In the genomic region with DNA sequence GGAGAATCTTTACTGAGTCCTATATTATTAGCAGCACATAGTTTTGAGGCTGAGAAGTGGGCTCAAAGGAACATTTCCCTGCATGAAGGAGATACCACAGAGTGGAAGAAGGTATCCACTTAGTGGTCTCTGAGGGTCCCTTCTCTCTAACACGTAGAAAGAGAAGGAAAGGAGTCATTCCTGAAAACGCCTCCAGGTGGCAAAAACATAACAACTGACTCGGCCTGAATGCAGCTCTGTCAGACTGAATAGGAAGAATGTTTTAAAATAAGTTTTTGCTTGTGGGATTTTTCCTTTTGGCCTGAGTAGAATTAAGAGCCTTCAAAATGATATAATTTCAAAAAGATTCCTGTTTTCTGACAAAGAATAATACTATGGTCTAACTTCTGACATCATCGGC, we compare ENCODE assay signal across 14 cellular contexts. TPM values are rescaled to one million over a fixed set of nuclear protein-coding genes. Genes with fewer than 3 reads are reported as not detected.
A peak's percentile ranks its signal among the peaks of the same experiment; 100 is the strongest.
DNase-seq lines count a peak whose midpoint lies in the region; ATAC-seq, FAIRE-seq and TF ChIP-seq lines count a peak whose summit lies in the region.
"Had no signal": no experiment of that assay in that cellular context is flagged by ENCODE, and none has a peak within 500 bp of the region (broad histone marks: within the 10 kb centered on the region; RNA-seq: fewer than 3 reads in every experiment).

No MANE protein-coding gene starts in this region.

- TF ChIP-seq CTCF in GM12878 (IDR thresholded peaks at IDR 0.05 in 2 of 3, conservative IDR thresholded peaks at IDR 0.05 in 1 of 3; ENCODE audit: control insufficient read depth in 2 of 3, extremely low read depth in 1 of 3, insufficient read depth in 1 of 3, low read depth in 3 of 3, low read length in 3 of 3) (0 out of 6 replicates have a peak, but pooled peaks of 2 of the 3 experiments have one; percentile 7 to 19), pancreas (IDR thresholded peaks at IDR 0.05) (peak in 1 of 4 donors; percentile 7)

- H3K27me3 ChIP-seq in GM12878 (replicated peaks in 1 of 2; ENCODE audit: control insufficient read depth in 2 of 2, insufficient read depth in 2 of 2, low read length in 1 of 2) (no peaks in the 10 kb centered on the region), pancreas (peaks cover 0 to 1% (median 0%) of the 10 kb centered on the region in 4 donors)
- H3K27me3 ChIP-seq: SJSA1 had no signal

- no TSS peak for BruUV-seq in GM12878 (replicated peaks; lab: Mats Ljungman, UMichigan)

- H3K4me3 ChIP-seq in GM12878 (no peak overlapping the region), pancreas (no peak overlapping the region)
- H3K4me3 ChIP-seq: mucosa of descending colon, SJSA1 had no signal

- CTCF ChIA-PET in GM12878 (lab: Yijun Ruan, JAX) = interaction anchor here (1.0 to 1.9 kb wide), 2 partner anchors 26 to 42 kb away, joined by 3 to 4 read pairs; no protein-coding TSS in a partner anchor

- no peak for TF ChIP-seq POLR2A in GM12878 (IDR thresholded peaks at IDR 0.05; ENCODE audit: low read depth, low read length)
- TF ChIP-seq POLR2A in GM18505 (IDR thresholded peaks at IDR 0.05; ENCODE audit: borderline replicate concordance, extremely low read depth, insufficient read depth, insufficient read length) = no peak

- no peak overlapping the region for H3K27ac ChIP-seq in GM12878 (ENCODE audit: control insufficient read depth, insufficient read depth)
- H3K27ac ChIP-seq in pancreas = no peak overlapping the region
- H3K27ac ChIP-seq: SJSA1 had no signal

- no peaks in the 10 kb centered on the region for H4K20me1 ChIP-seq in GM12878 (ENCODE audit: control insufficient read depth, insufficient read depth)

- no peak overlapping the region for H3K4me2 ChIP-seq in GM12878 (ENCODE audit: control insufficient read depth, insufficient read depth)

- H3K9me3 ChIP-seq in GM12878 (replicated peaks; ENCODE audit: control insufficient read depth, insufficient read depth, low read length) (no peaks in the 10 kb centered on the region), pancreas (no peaks in the 10 kb centered on the region)
- H3K9me3 ChIP-seq: mucosa of descending colon, SJSA1 had no signal

- RAD21 ChIA-PET in GM12878 (lab: Charles Lee; ENCODE audit: unreplicated experiment) = no interaction called here

- H3K9ac ChIP-seq in GM12878 (ENCODE audit: control insufficient read depth, insufficient read depth, low read length) = no peak overlapping the region

- intact Hi-C loops in GM12878 (cut with micrococcal nuclease; ENCODE audit: unreplicated experiment) (no loop called here), pancreas (cut with DNase I) (no loop called here)

- H3K4me1 ChIP-seq in GM12878 (ENCODE audit: control insufficient read depth, insufficient read depth, low read length) = no peaks in the 10 kb centered on the region
- H3K4me1 ChIP-seq in pancreas = no peaks in the 10 kb centered on the region
- H3K4me1 ChIP-seq: SJSA1 had no signal

- ATAC-seq in GM12878 = peak; percentile 57
- peak; percentile 61 for ATAC-seq in left lobe of liver
- no peak for ATAC-seq in GM18505 (IDR thresholded peaks at IDR 0.05; ENCODE audit: unreplicated experiment)
- ATAC-seq in pancreas = no peak
- ATAC-seq: mucosa of descending colon had no signal

- SMC1A ChIA-PET in GM12878 (lab: Charles Lee; ENCODE audit: uncharacterized antibody, unreplicated experiment) = no interaction called here

- TF ChIP-seq RAD21 in GM12878 (IDR thresholded peaks at IDR 0.05; ENCODE audit: insufficient read depth, low read depth, low read length) = no peak

- in situ Hi-C loops in KBM-7 (cut with MboI; ENCODE audit: low pct_unique_long_range_greater_than_20kb, low sequenced_read_pairs) (no loop called here), GM12878 (cut with MboI) (no loop called here)

- no peak for TF ChIP-seq EP300 in GM12878 (IDR thresholded peaks at IDR 0.05; ENCODE audit: borderline replicate concordance in 1 of 2, control insufficient read depth in 1 of 2, low read depth in 2 of 2, low read length in 2 of 2)

- 36% methylated on average over 4 of the region's 4 CpGs for WGBS in GM12878 (ENCODE audit: insufficient coverage, insufficient replicate concordance, low lambda C conversion rate, missing lambda C conversion rate)
- 34 to 55% methylated on average over 4 of the region's 4 CpGs for WGBS in pancreas, 2 donors

- H3K79me2 ChIP-seq in GM12878 (ENCODE audit: control insufficient read depth, insufficient read depth, low read length) = no peaks in the 10 kb centered on the region

- H3K36me3 ChIP-seq in GM12878 (ENCODE audit: control insufficient read depth in 2 of 2, insufficient read depth in 2 of 2, low read length in 1 of 2) (no peaks in the 10 kb centered on the region), pancreas (no peaks in the 10 kb centered on the region)
- H3K36me3 ChIP-seq: SJSA1 had no signal

- DNase-seq in CMK (ENCODE audit: low read depth) (peak; percentile 9), KBM-7 (peak; percentile 14), GM12878 (ENCODE audit: low read depth, low spot score) (no peak), left lobe of liver (ENCODE audit: low spot score) (no peak), GF-D8 (lab: John Stamatoyannopoulos, UW) (no peak), pancreas (no peak)
- no peak for DNase-seq in activated CD4-positive, CD25-positive, alpha-beta regulatory T cell treated with anti-CD3 and anti-CD28 coated beads, Interleukin-2, amount 50 U/mL, for 72 hours
- DNase-seq: activated CD8-positive, alpha-beta memory T cell treated with anti-CD3 and anti-CD28 coated beads for 24 hours; amniotic stem cell; glutamatergic neuron; mucosa of descending colon; NCI-H187 had no signal

- POLR2A ChIA-PET in GM12878 (lab: Charles Lee) = no interaction called here

- no peak overlapping the region for H2AFZ ChIP-seq in GM12878 (ENCODE audit: control insufficient read depth, low read depth, low read length)

- FAIRE-seq in GM12878 (lab: Jason Lieb, UNC) = no peak
- no peak for FAIRE-seq in pancreas (lab: Jason Lieb, UNC)

RNA-seq across cellular contexts. Expression of a gene that starts 23.3 kb away (rescaled TPM):
- total RNA-seq in GM12878 (2013; cell fraction: nucleolus; rRNA removed) = 40.5 and 41.7 TPM in 2 replicates
- total RNA-seq in GM12878 (2014; rRNA removed) = 7.7 TPM in 2 replicates
- 11.1 and 11.9 TPM in 2 replicates for total RNA-seq in GM12878 (2014; rRNA removed; fragmentation: Illumina TruSeq; extraction: Trizol)
- 5.5 and 6.6 TPM in 2 replicates for total RNA-seq in GM12878 (2021)
- polyA plus RNA-seq in GM12878 (2011; ENCODE audit: low read depth) = 1.8 TPM
- polyA plus RNA-seq in GM12878 (2011; rRNA removed) = 6.6 and 9.9 TPM in 2 replicates
- 1.5 and 1.7 TPM in 2 replicates for polyA plus RNA-seq in GM12878 (2011; cell fraction: cytosol; rRNA removed)
- 5.8 and 7.9 TPM in 2 replicates for polyA plus RNA-seq in GM12878 (2011; cell fraction: nucleus; rRNA removed)
- 2.8 and 3.8 TPM in 2 replicates for polyA plus RNA-seq in GM12878 (2012)
- 13.4 and 18.7 TPM in 2 replicates for polyA plus RNA-seq in GM12878 (2014; fragmentation: Illumina TruSeq; extraction: Trizol)
- polyA plus RNA-seq in GM12878 (2014; fragmentation: Nextera tagmentation; extraction: Ambion mirVana) = 1 to 10 TPM; 7.6 to 8.1 TPM
- polyA plus RNA-seq in GM12878 (2014; rRNA removed) = 6.3 and 8.9 TPM in 2 replicates
- polyA plus RNA-seq in GM12878 (2016; fragmentation: Nextera tagmentation; extraction: Ambion mirVana) = 1 to 10 TPM; 5.8 to 7.1 TPM
- polyA minus RNA-seq in GM12878 (2011; rRNA and poly(A)+ RNA removed) = 4.4 and 4.6 TPM in 2 replicates
- polyA minus RNA-seq in GM12878 (2011; cell fraction: cytosol; rRNA and poly(A)+ RNA removed) = 1.2 and 1.5 TPM in 2 replicates
- polyA minus RNA-seq in GM12878 (2011; cell fraction: nucleus; rRNA and poly(A)+ RNA removed) = 5.7 and 8.2 TPM in 2 replicates
- total RNA-seq in left lobe of liver = 1.6 TPM
- total RNA-seq in pancreas = 1 to 10 TPM; 4.2 to 7.7 (median 4.8) TPM
- polyA plus RNA-seq in pancreas = 10 to 100 TPM; 14.2 to 14.7 TPM

RNA-seq across cellular contexts. Expression of a gene that starts 48.4 kb away (rescaled TPM):
- total RNA-seq in GM12878 (2013; cell fraction: nucleolus; rRNA removed) = not detected in 2 replicates
- not detected in 2 replicates for total RNA-seq in GM12878 (2014; rRNA removed)
- total RNA-seq in GM12878 (2014; rRNA removed; fragmentation: Illumina TruSeq; extraction: Trizol) = not detected in 2 replicates
- not detected in 2 replicates for total RNA-seq in GM12878 (2021)
- polyA plus RNA-seq in GM12878 (2011; ENCODE audit: low read depth) = not detected
- not detected in 2 replicates for polyA plus RNA-seq in GM12878 (2011; rRNA removed)
- polyA plus RNA-seq in GM12878 (2011; cell fraction: cytosol; rRNA removed) = not detected in 2 replicates
- polyA plus RNA-seq in GM12878 (2011; cell fraction: nucleus; rRNA removed) = not detected in 2 replicates
- not detected in 2 replicates for polyA plus RNA-seq in GM12878 (2012)
- polyA plus RNA-seq in GM12878 (2014; fragmentation: Illumina TruSeq; extraction: Trizol) = not detected in 2 replicates
- not detected for polyA plus RNA-seq in GM12878 (2014; fragmentation: Nextera tagmentation; extraction: Ambion mirVana)
- not detected in 2 replicates for polyA plus RNA-seq in GM12878 (2014; rRNA removed)
- polyA plus RNA-seq in GM12878 (2016; fragmentation: Nextera tagmentation; extraction: Ambion mirVana) = not detected
- not detected in 2 replicates for polyA minus RNA-seq in GM12878 (2011; rRNA and poly(A)+ RNA removed)
- not detected in 2 replicates for polyA minus RNA-seq in GM12878 (2011; cell fraction: cytosol; rRNA and poly(A)+ RNA removed)
- not detected in 2 replicates for polyA minus RNA-seq in GM12878 (2011; cell fraction: nucleus; rRNA and poly(A)+ RNA removed)
- 94.6 TPM for total RNA-seq in left lobe of liver
- total RNA-seq in pancreas = 1 to 10 TPM in 4 of 6 donors, under 1 TPM in 2; 0.35 to 2.8 (median 1.2) TPM
- 1 to 10 TPM in 1 of 2 donors, under 1 TPM in 1; 0.68 to 1.4 TPM for polyA plus RNA-seq in pancreas
- total RNA-seq: SJSA1 had no signal

Comparison
In these comparisons a context has a peak if more than half of its experiments do, and no peak if none do; other contexts are left out.
1. DNase-seq: peak in CMK (single experiment) and KBM-7 (single experiment); none in GM12878 (single experiment), left lobe of liver (single experiment), GF-D8 (single experiment), activated CD4-positive, CD25-positive, alpha-beta regulatory T cell treated with anti-CD3 and anti-CD28 coated beads, Interleukin-2, amount 50 U/mL, for 72 hours (single experiment) and pancreas (0 of 6).
2. ATAC-seq: peak in GM12878 (single experiment) and left lobe of liver (single experiment); none in GM18505 (single experiment) and pancreas (0 of 4).
3. RNA of a gene that starts 48.4 kb away (total RNA-seq): 94.6 TPM in left lobe of liver (single experiment); 0.35 to 2.8 TPM in pancreas and not detected in GM12878; every median in the first group is over 10 times any median in the second.